In the genomic region with DNA sequence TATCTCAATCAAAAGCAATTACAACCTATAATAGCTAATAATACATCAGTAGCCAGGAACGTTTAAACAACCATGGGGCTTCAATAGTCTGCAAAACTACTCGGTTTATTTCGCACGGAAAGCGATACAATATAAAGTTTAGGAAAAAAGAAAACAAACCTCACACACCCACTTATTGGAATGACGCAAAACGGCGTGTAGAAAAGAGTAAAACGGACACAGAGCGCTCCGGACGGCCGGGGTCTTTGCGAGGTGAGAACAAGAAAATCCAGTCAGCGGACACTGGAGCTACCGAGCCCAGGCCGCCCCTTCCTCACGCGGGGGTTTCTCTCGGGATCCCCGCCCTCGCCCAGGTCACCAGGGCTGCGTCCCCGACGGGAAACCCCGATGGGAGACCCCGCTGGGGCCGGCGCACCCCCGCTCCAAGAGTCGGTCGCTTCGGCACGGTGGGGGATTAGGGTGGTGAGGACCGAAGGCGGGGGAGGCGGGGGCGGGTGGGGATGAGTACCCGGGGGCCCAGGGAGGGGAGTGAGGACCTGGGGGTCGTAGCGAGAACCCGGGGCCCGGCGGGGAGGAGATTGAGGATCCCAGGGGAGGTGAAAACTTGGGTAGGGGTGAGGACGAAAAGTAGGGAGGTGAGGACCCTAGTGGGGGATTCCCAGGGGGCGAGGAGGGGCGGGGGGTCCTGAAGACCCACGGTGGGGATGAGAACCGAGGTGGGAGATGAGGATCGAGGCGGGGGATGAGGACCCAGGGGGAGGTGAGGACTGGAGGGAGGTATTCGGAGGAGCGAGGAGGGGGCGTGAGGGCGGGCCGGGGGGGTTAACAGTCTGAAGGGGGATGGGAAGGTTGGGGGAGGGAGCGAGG, we compare ENCODE assay signal across 7 cellular contexts. TPM values are rescaled to one million over a fixed set of nuclear protein-coding genes. Genes with fewer than 3 reads are reported as not detected.
A peak's percentile ranks its signal among the peaks of the same experiment; 100 is the strongest.
DNase-seq lines count a peak whose midpoint lies in the region; ATAC-seq and TF ChIP-seq lines count a peak whose summit lies in the region.

No MANE protein-coding gene starts in this region.

- H3K9me3 ChIP-seq in right cardiac atrium (ENCODE audit: control insufficient read depth, low read length) = no peaks in the 10 kb centered on the region
- H3K9me3 ChIP-seq in smooth muscle cell (replicated peaks; ENCODE audit: low read depth) = no peaks in the 10 kb centered on the region

- peak overlapping the region; percentile 98 for H3K4me2 ChIP-seq in GM23338
- H3K4me2 ChIP-seq in smooth muscle cell = peak overlapping the region; percentile 98

- H3K36me3 ChIP-seq in GM23338 (ENCODE audit: insufficient read depth) (0 out of 2 replicates have a peak, but pooled peaks cover 3% of the 10 kb centered on the region), smooth muscle cell (ENCODE audit: low read depth) (no peaks in the 10 kb centered on the region)

- H3K79me2 ChIP-seq in GM23338 (replicated peaks; ENCODE audit: insufficient read depth) (peaks cover 53% of the 10 kb centered on the region), smooth muscle cell (ENCODE audit: low read depth) (peaks cover 57% of the 10 kb centered on the region)

- H3K4me1 Mint-ChIP-seq in GM23338 (peaks cover 9% of the 10 kb centered on the region; the same call in 2 of the 3 replicates), activated B cell treated with CpG ODN at 0.5 μM for 24 hours (peaks cover 37% of the 10 kb centered on the region)

- H3K27me3 ChIP-seq in GM23338 (ENCODE audit: insufficient read depth) (peaks cover 7% of the 10 kb centered on the region; the same call in 1 of the 2 replicates), right cardiac atrium (ENCODE audit: control insufficient read depth, insufficient read depth) (no peaks in the 10 kb centered on the region), smooth muscle cell (ENCODE audit: low read depth) (no peaks in the 10 kb centered on the region)

- in situ Hi-C loops in G401 (cut with HindIII; ENCODE audit: low sequenced_read_pairs) = no loop called here

- H3K9ac ChIP-seq in smooth muscle cell (ENCODE audit: low read depth) = peak overlapping the region; percentile 100

- peaks cover 3% of the 10 kb centered on the region for H3F3A ChIP-seq in GM23338 (replicated peaks; ENCODE audit: low read depth)
- H3F3A ChIP-seq in smooth muscle cell (ENCODE audit: low read depth) = peaks cover 5% of the 10 kb centered on the region

- H3K27me3 Mint-ChIP-seq in GM23338 (ENCODE audit: insufficient read depth, low read depth, poor library complexity) (peaks cover 13% of the 10 kb centered on the region), activated B cell treated with CpG ODN at 0.5 μM for 24 hours (peaks cover 2% of the 10 kb centered on the region)

- under 1% methylated on average over 57 of the region's 57 CpGs for WGBS in right cardiac atrium
- WGBS in smooth muscle cell (ENCODE audit: low lambda C conversion rate) = 4% methylated on average over 49 of the region's 57 CpGs

- no peaks in the 10 kb centered on the region for H3K9me2 ChIP-seq in GM23338 (ENCODE audit: insufficient read depth)

- H3K27ac Mint-ChIP-seq in GM23338 (peak overlapping the region; percentile 95; the same call in 1 of the 2 replicates), activated B cell treated with CpG ODN at 0.5 μM for 24 hours (peak overlapping the region; percentile 84)

- peak overlapping the region; percentile 96 for H3K4me3 ChIP-seq in GM23338
- H3K4me3 ChIP-seq in right cardiac atrium (ENCODE audit: low read length) = peak overlapping the region; percentile 44
- H3K4me3 ChIP-seq in smooth muscle cell = peak overlapping the region; percentile 100

- H3K4me1 ChIP-seq in GM23338 (ENCODE audit: insufficient read depth) = peaks cover 5% of the 10 kb centered on the region; the same call in 1 of the 2 replicates
- H3K4me1 ChIP-seq in right cardiac atrium (ENCODE audit: control insufficient read depth, insufficient read depth, low read length) = peaks cover 8% of the 10 kb centered on the region
- peaks cover 7% of the 10 kb centered on the region for H3K4me1 ChIP-seq in smooth muscle cell (ENCODE audit: low read depth)

- ATAC-seq in GM23338 = no peak; the same call in 2 of the 3 replicates
- ATAC-seq in activated B cell treated with CpG ODN at 0.5 μM for 24 hours (ENCODE audit: low read depth) = no peak
- no peak for ATAC-seq in right cardiac atrium
- ATAC-seq in HG03280 (IDR thresholded peaks at IDR 0.05; ENCODE audit: unreplicated experiment) = no peak

- no peak for TF ChIP-seq CTCF in GM23338 (conservative IDR thresholded peaks at IDR 0.05; ENCODE audit: low read depth in 2 of 2)
- TF ChIP-seq CTCF in activated B cell treated with CpG ODN at 0.5 μM for 24 hours (IDR thresholded peaks at IDR 0.05) = no peak
- TF ChIP-seq CTCF in smooth muscle cell (IDR thresholded peaks at IDR 0.05; ENCODE audit: borderline replicate concordance, insufficient read depth, poor library complexity, severe bottlenecking) = no peak

- H3K36me3 Mint-ChIP-seq in GM23338 (ENCODE audit: low read depth) (peaks cover 29% of the 10 kb centered on the region), activated B cell treated with CpG ODN at 0.5 μM for 24 hours (ENCODE audit: low read depth) (peaks cover 33% of the 10 kb centered on the region)

- peaks cover 47% of the 10 kb centered on the region for H4K20me1 ChIP-seq in GM23338 (replicated peaks; ENCODE audit: insufficient read depth)
- H4K20me1 ChIP-seq in smooth muscle cell (ENCODE audit: low read depth) = peaks cover 45% of the 10 kb centered on the region

- H2AFZ ChIP-seq in GM23338 = no peak overlapping the region
- peak overlapping the region; percentile 100 for H2AFZ ChIP-seq in smooth muscle cell (ENCODE audit: low read depth)

- H3K4me3 Mint-ChIP-seq in GM23338 (peak overlapping the region; percentile 92), activated B cell treated with CpG ODN at 0.5 μM for 24 hours (peak overlapping the region; percentile 90)

- POLR2A ChIA-PET in activated B cell treated with CpG ODN at 0.5 μM for 24 hours (lab: Charles Lee) = interaction anchor here (0.6 to 1.8 kb wide), 4 partner anchors 254 to 662 kb away, joined by 3 to 5 read pairs (median 3); a partner anchor contains a TSS

- DNase-seq in GM23338 (ENCODE audit: low spot score) (peak; percentile 30), activated B cell treated with CpG ODN at 0.5 μM for 24 hours (no peak), right cardiac atrium (peak in 1 of 3 donors; percentile 57), smooth muscle cell (lab: John Stamatoyannopoulos, UW; ENCODE audit: unreplicated experiment) (no peak), G401 (ENCODE audit: low spot score) (no peak), HK-2 (ENCODE audit: unreplicated experiment) (no peak)

- H3K9me3 Mint-ChIP-seq in GM23338 (no peaks in the 10 kb centered on the region), activated B cell treated with CpG ODN at 0.5 μM for 24 hours (no peaks in the 10 kb centered on the region)

- CTCF ChIA-PET in activated B cell treated with CpG ODN at 0.5 μM for 24 hours (lab: Charles Lee) = no interaction called here

- H3K27ac ChIP-seq in GM23338 (ENCODE audit: low read depth) = no peak overlapping the region
- H3K27ac ChIP-seq in right cardiac atrium (ENCODE audit: low read length) = no peak overlapping the region
- H3K27ac ChIP-seq in smooth muscle cell (ENCODE audit: low read depth) = no peak overlapping the region

- intact Hi-C loops in activated B cell treated with CpG ODN at 0.5 μM for 24 hours (cut with micrococcal nuclease) (loop anchor here (5.0 to 10.0 kb wide), 9 partner anchors 136 to 1226 kb away; a partner anchor contains a TSS), right cardiac atrium (cut with DNase I) (no loop called here)

RNA-seq across cellular contexts. Expression of a gene that starts 0.7 kb away (rescaled TPM):
- 60.8 and 62.8 TPM in 2 replicates for total RNA-seq in GM23338 (2014; rRNA removed; shearing (Covaris generic))
- 62.2 and 63.3 TPM in 2 replicates for polyA plus RNA-seq in GM23338 (2016; fragmentation: Nextera tagmentation; extraction: Ambion mirVana)
- 44.7 and 49.9 TPM in 2 replicates for total RNA-seq in activated B cell treated with CpG ODN at 0.5 μM for 24 hours
- total RNA-seq in right cardiac atrium = 10 to 100 TPM; 11.9 to 14.9 (median 13.6) TPM
- 11.2 TPM for polyA plus RNA-seq in right cardiac atrium
- total RNA-seq in smooth muscle cell = 16.3 and 17.0 TPM in 2 replicates
- polyA plus RNA-seq in smooth muscle cell = 33.7 and 36.4 TPM in 2 replicates
- 32.5 and 38.1 TPM in 2 replicates for total RNA-seq in G401 (2014; rRNA removed; shearing (Covaris generic))

RNA-seq across cellular contexts. Expression of a gene that starts 51.1 kb away (rescaled TPM):
- total RNA-seq in GM23338 (2014; rRNA removed; shearing (Covaris generic)) = 7.7 and 9.7 TPM in 2 replicates
- 1.6 and 1.7 TPM in 2 replicates for polyA plus RNA-seq in GM23338 (2016; fragmentation: Nextera tagmentation; extraction: Ambion mirVana)
- 0.15 and 0.24 TPM in 2 replicates for total RNA-seq in activated B cell treated with CpG ODN at 0.5 μM for 24 hours
- 1 to 10 TPM; 2.9 to 5.2 (median 3.6) TPM for total RNA-seq in right cardiac atrium
- polyA plus RNA-seq in right cardiac atrium = 2.8 TPM
- not detected in 2 replicates for total RNA-seq in smooth muscle cell
- not detected in 2 replicates for polyA plus RNA-seq in smooth muscle cell
- 9.5 and 11.4 TPM in 2 replicates for total RNA-seq in G401 (2014; rRNA removed; shearing (Covaris generic))

Comparison
In these comparisons a context has a peak if more than half of its experiments do, and no peak if none do; other contexts are left out.
1. H3K4me3 ChIP-seq: peak in every context shown above with its lines; median percentile 100 in smooth muscle cell; 96 in GM23338; 44 in right cardiac atrium.